Comparison of ENCODE assay signal across 10 cellular contexts in the genomic region with DNA sequence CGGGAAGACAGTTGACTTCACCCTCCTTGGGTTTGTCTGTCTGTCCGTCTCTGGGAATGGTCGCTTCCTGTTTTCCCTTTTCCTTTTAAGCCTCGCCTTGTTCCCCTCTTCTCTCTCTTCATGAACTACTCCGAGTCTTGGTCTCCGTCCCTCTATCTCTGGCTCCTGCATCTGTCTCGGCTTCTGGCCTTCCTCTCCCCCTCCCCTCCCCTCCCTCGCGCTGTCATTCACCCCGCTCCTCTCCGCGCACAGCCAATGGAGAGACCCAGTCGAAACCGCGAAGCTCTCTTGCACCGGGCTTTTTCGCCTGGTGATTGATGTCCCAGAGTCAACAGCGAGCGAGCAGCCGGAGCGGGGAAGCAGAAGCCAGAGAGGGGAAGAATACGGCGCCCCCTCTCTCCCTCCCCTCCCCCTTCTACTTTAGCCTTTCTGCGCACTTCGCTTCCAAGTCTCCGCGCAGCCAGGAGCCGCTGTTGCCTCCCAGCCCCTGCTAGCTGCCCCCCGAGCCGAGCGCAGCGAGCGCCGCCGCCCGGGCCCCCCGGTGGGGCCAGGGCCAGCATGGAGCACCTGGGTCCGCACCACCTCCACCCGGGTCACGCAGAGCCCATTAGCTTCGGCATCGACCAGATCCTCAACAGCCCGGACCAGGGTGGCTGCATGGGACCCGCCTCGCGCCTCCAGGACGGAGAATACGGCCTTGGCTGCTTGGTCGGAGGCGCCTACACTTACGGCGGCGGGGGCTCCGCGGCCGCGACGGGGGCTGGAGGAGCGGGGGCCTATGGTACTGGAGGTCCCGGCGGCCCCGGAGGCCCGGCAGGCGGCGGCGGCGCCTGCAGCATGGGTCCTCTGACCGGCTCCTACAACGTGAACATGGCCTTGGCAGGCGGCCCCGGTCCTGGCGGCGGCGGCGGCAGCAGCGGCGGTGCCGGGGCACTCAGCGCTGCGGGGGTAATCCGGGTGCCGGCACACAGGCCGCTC. TPM values are rescaled to one million over a fixed set of nuclear protein-coding genes. Genes with fewer than 3 reads are reported as not detected.
DNase-seq lines count a peak whose midpoint lies in the region; ATAC-seq, FAIRE-seq and TF ChIP-seq lines count a peak whose summit lies in the region.
"Had no signal": no experiment of that assay in that cellular context is flagged by ENCODE, and none has a peak within 500 bp of the region (broad histone marks: within the 10 kb centered on the region; RNA-seq: fewer than 3 reads in every experiment).

A gene (plus strand): TSS at position 317 of the 978 bp plus-strand sequence. CDS start 242 bp downstream, at position 559.

- H3K4me1 ChIP-seq in CD4-positive, CD25-positive, alpha-beta regulatory T cell (ENCODE audit: control insufficient read depth, insufficient read depth, low read length, poor library complexity, severe bottlenecking) = peaks cover 42% of the 10 kb centered on the region
- H3K4me1 ChIP-seq in HUES64 (ENCODE audit: insufficient read depth, low read length) (no peaks in the 10 kb centered on the region), muscle layer of duodenum (ENCODE audit: control insufficient read depth in 1 of 2, insufficient read depth in 2 of 2, low read length in 2 of 2) (peaks cover 0 to 43% of the 10 kb centered on the region in 2 donors), foreskin keratinocyte (no peaks in the 10 kb centered on the region)

- peaks cover 0 to 5% (median 0%) of the 10 kb centered on the region in 7 donors for H3K9me3 Mint-ChIP-seq in CD4-positive, CD25-positive, alpha-beta regulatory T cell
- no peaks in the 10 kb centered on the region for H3K9me3 Mint-ChIP-seq in activated naive CD8-positive, alpha-beta T cell treated with anti-CD3 and anti-CD28 coated beads, Interleukin-2, amount 50 U/mL, for 24 hours

- no peaks in the 10 kb centered on the region for H3K9me3 ChIP-seq in CD4-positive, CD25-positive, alpha-beta regulatory T cell (ENCODE audit: control insufficient read depth in 2 of 2, low read length in 2 of 2)
- no peaks in the 10 kb centered on the region for H3K9me3 ChIP-seq in HUES64 (ENCODE audit: insufficient read depth, low read depth, low read length)
- H3K9me3 ChIP-seq in muscle layer of duodenum (ENCODE audit: control insufficient read depth in 1 of 2, low read length in 2 of 2) = no peaks in the 10 kb centered on the region
- H3K9me3 ChIP-seq: SJSA1 had no signal

- peaks cover 87% of the 10 kb centered on the region for H3K27me3 Mint-ChIP-seq in CD4-positive, CD25-positive, alpha-beta regulatory T cell
- peaks cover 83% of the 10 kb centered on the region for H3K27me3 Mint-ChIP-seq in activated naive CD8-positive, alpha-beta T cell treated with anti-CD3 and anti-CD28 coated beads, Interleukin-2, amount 50 U/mL, for 24 hours

- no peak within 1 kb of the TSS for H3K9ac ChIP-seq in HUES64 (ENCODE audit: low read depth, low read length)

- H3K27ac ChIP-seq in CD4-positive, CD25-positive, alpha-beta regulatory T cell (ENCODE audit: insufficient read depth, low read length, poor library complexity, severe bottlenecking) = no peak within 1 kb of the TSS
- H3K27ac ChIP-seq in HUES64 (ENCODE audit: low read depth, low read length) (no peak within 1 kb of the TSS), muscle layer of duodenum (ENCODE audit: low read length) (no peak within 1 kb of the TSS), foreskin keratinocyte (no peak within 1 kb of the TSS)
- H3K27ac ChIP-seq: epithelial cell of prostate, SJSA1 had no signal

- H3K4me1 Mint-ChIP-seq in CD4-positive, CD25-positive, alpha-beta regulatory T cell = peaks cover 0 to 41% (median 17%) of the 10 kb centered on the region in 4 donors
- peaks cover 36% of the 10 kb centered on the region for H3K4me1 Mint-ChIP-seq in activated naive CD8-positive, alpha-beta T cell treated with anti-CD3 and anti-CD28 coated beads, Interleukin-2, amount 50 U/mL, for 24 hours

- no peaks in the 10 kb centered on the region for H3K36me3 ChIP-seq in CD4-positive, CD25-positive, alpha-beta regulatory T cell (ENCODE audit: control insufficient read depth, insufficient read depth, low read length)
- H3K36me3 ChIP-seq in HUES64 (ENCODE audit: insufficient read depth, low read length) (no peaks in the 10 kb centered on the region), muscle layer of duodenum (ENCODE audit: control insufficient read depth in 1 of 2, insufficient read depth in 2 of 2, low read length in 2 of 2) (no peaks in the 10 kb centered on the region)
- H3K36me3 ChIP-seq: SJSA1 had no signal

- 1% methylated on average over 83 of the region's 83 CpGs for WGBS in HUES64

- ATAC-seq in CD4-positive, CD25-positive, alpha-beta regulatory T cell (ENCODE audit: low read depth in 2 of 2) = no peak
- ATAC-seq in activated naive CD8-positive, alpha-beta T cell treated with anti-CD3 and anti-CD28 coated beads, Interleukin-2, amount 50 U/mL, for 24 hours = no peak
- ATAC-seq in foreskin keratinocyte = no peak
- no peak for ATAC-seq in GM19035 (IDR thresholded peaks at IDR 0.05; ENCODE audit: unreplicated experiment)
- ATAC-seq in HG03045 (IDR thresholded peaks at IDR 0.05; ENCODE audit: unreplicated experiment) = no peak

- TF ChIP-seq CTCF in foreskin keratinocyte (conservative IDR thresholded peaks at IDR 0.05) = no peak

- H3K27ac Mint-ChIP-seq in CD4-positive, CD25-positive, alpha-beta regulatory T cell = no peak within 1 kb of the TSS
- H3K27ac Mint-ChIP-seq in activated naive CD8-positive, alpha-beta T cell treated with anti-CD3 and anti-CD28 coated beads, Interleukin-2, amount 50 U/mL, for 24 hours = no peak within 1 kb of the TSS

- H3K27me3 ChIP-seq in CD4-positive, CD25-positive, alpha-beta regulatory T cell (ENCODE audit: control insufficient read depth, insufficient read depth, low read length) = peaks cover 36% of the 10 kb centered on the region
- H3K27me3 ChIP-seq in HUES64 (ENCODE audit: insufficient read depth, low read length) (peaks cover 100% of the 10 kb centered on the region), muscle layer of duodenum (ENCODE audit: low read depth, low read length) (peaks cover 76% of the 10 kb centered on the region), foreskin keratinocyte (peaks cover 100% of the 10 kb centered on the region)

- no peaks in the 10 kb centered on the region for H3K36me3 Mint-ChIP-seq in CD4-positive, CD25-positive, alpha-beta regulatory T cell
- H3K36me3 Mint-ChIP-seq in activated naive CD8-positive, alpha-beta T cell treated with anti-CD3 and anti-CD28 coated beads, Interleukin-2, amount 50 U/mL, for 24 hours (ENCODE audit: low read depth) = no peaks in the 10 kb centered on the region

- DNase-seq in CD4-positive, CD25-positive, alpha-beta regulatory T cell = no peak
- DNase-seq in activated naive CD8-positive, alpha-beta T cell treated with anti-CD3 and anti-CD28 coated beads, Interleukin-2, amount 50 U/mL, for 24 hours = no peak
- DNase-seq in foreskin keratinocyte (no peak), RCC 7860 (ENCODE audit: low spot score) (no peak)

- no peak within 1 kb of the TSS for H3K4me3 ChIP-seq in CD4-positive, CD25-positive, alpha-beta regulatory T cell (ENCODE audit: low read depth, low read length)
- peak within 1 kb of the TSS; percentile 2; the same call in 1 of the 2 replicates for H3K4me3 ChIP-seq in HUES64 (ENCODE audit: low read length)
- peak within 1 kb of the TSS; percentile 3 to 56 for H3K4me3 ChIP-seq in muscle layer of duodenum (ENCODE audit: low read depth in 1 of 2, low read length in 2 of 2)
- H3K4me3 ChIP-seq: SJSA1 had no signal

- no peak for FAIRE-seq in RCC 7860 (lab: Jason Lieb, UNC)

- H3K4me3 Mint-ChIP-seq in CD4-positive, CD25-positive, alpha-beta regulatory T cell = peak within 1 kb of the TSS; percentile 16 to 84 (median 66)
- H3K4me3 Mint-ChIP-seq in activated naive CD8-positive, alpha-beta T cell treated with anti-CD3 and anti-CD28 coated beads, Interleukin-2, amount 50 U/mL, for 24 hours = peak within 1 kb of the TSS; percentile 6

RNA-seq across cellular contexts. Expression of the gene that starts here (rescaled TPM):
- not detected for total RNA-seq in CD4-positive, CD25-positive, alpha-beta regulatory T cell
- polyA plus RNA-seq in CD4-positive, CD25-positive, alpha-beta regulatory T cell = not detected
- polyA plus RNA-seq in HUES64 (2013, experiment 1 of 2) = not detected
- not detected for polyA plus RNA-seq in HUES64 (2013, experiment 2 of 2)
- not detected in 2 replicates for total RNA-seq in foreskin keratinocyte
- not detected in 2 replicates for polyA plus RNA-seq in foreskin keratinocyte
- total RNA-seq: SJSA1 had no signal
